11 cellular contexts compared by ENCODE assay signal in the genomic region with DNA sequence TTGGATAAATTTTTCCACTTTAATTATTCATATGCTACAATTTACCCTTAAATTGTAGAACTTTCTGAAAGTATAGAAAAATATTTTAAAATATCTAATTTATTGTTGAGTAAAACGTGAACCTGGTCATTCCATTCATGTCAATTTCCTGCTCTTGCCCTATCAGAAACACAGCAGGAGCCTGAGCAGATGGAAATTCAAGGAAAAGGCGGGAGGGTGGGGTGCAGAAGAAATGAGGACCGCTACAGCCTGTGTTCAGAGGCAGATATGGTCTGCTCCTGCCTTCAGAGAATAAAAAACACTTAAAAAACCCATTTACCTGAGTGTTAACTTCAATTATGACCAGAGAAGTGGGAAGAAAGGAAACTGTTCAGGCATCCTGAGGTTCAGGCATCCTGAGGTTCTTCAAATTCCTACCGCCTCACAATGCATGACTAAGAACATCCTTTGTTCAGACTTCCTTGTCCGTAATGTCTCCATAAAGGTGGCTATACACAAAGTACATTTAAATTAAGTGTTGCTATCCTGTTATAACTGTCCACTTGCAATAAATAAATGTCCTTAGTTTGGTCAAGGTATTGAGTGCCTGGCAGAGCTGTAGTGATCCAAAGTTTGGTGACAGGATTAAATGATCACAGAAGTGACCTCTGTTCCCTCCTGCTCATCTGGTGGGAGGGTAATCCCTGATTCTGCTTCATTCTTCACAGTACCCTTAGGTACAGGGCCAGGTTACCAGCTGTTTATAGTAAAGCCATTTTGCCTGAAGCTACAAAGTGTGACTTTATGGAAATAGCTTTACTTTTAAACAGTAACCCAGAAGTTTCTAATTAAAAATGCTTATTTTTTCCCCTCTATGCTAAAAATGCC.
DNase-seq lines count a peak whose midpoint lies in the region; ATAC-seq and TF ChIP-seq lines count a peak whose summit lies in the region.
"Had no signal": no experiment of that assay in that cellular context is flagged by ENCODE, and none has a peak within 500 bp of the region (broad histone marks: within the 10 kb centered on the region; RNA-seq: fewer than 3 reads in every experiment).

No MANE protein-coding gene starts in this region.

- no peak for DNase-seq in SK-N-SH
- DNase-seq in esophagus squamous epithelium (lab: John Stamatoyannopoulos, UW) = no peak
- DNase-seq in thyroid gland = no peak
- DNase-seq in activated effector memory CD4-positive, alpha-beta T cell treated with anti-CD3 and anti-CD28 coated beads, Interleukin-2, amount 50 U/mL, for 16 hours = no peak
- no peak for DNase-seq in foreskin melanocyte
- no peak for DNase-seq in erythroblast (lab: John Stamatoyannopoulos, UW)
- DNase-seq: amygdala; HFFc6; stimulated activated CD4-positive, alpha-beta T cell treated with anti-CD3 and anti-CD28 coated beads, Interleukin-4, amount 100 ng/mL, for 1 hour had no signal

- H3K9ac ChIP-seq in SK-N-SH = no peak overlapping the region

- CTCF ChIA-PET in SK-N-SH (lab: Yijun Ruan, JAX) = interaction anchor here (0.9 kb wide), 1 partner anchor 92 kb away, joined by 3 read pairs; no protein-coding TSS in a partner anchor

- POLR2A ChIA-PET in SK-N-SH (lab: Yijun Ruan, JAX) = interaction anchor here (0.6 kb wide), 1 partner anchor 92 kb away, joined by 4 read pairs; no protein-coding TSS in a partner anchor

- ATAC-seq in SK-N-SH treated with all-trans-retinoic acid at 6 μM for 48 hours = peak; percentile 30; the same call in 2 of the 3 replicates
- peak; percentile 48 for ATAC-seq in HG03378 (IDR thresholded peaks at IDR 0.05; ENCODE audit: unreplicated experiment)

- intact Hi-C loops in esophagus squamous epithelium (cut with DNase I) (no loop called here), thyroid gland (cut with DNase I) (no loop called here)

- TF ChIP-seq RAD21 in SK-N-SH (IDR thresholded peaks at IDR 0.05; ENCODE audit: low read length) = no peak

- H3K79me2 ChIP-seq in SK-N-SH (ENCODE audit: insufficient read depth) = no peaks in the 10 kb centered on the region

- H3K27me3 ChIP-seq in SK-N-SH (ENCODE audit: insufficient read depth) (no peaks in the 10 kb centered on the region), esophagus squamous epithelium (no peaks in the 10 kb centered on the region), thyroid gland (no peaks in the 10 kb centered on the region)

- no peaks in the 10 kb centered on the region for H4K20me1 ChIP-seq in SK-N-SH (ENCODE audit: insufficient read depth)

- H3K27ac ChIP-seq in SK-N-SH (ENCODE audit: low read depth in 2 of 2, low read length in 1 of 2) (no peak overlapping the region; a peak in 1 of 4 replicates), esophagus squamous epithelium (peak overlapping the region in 3 of 4 donors; percentile 40 to 52 (median 47)), thyroid gland (peak overlapping the region; percentile 20 to 75 (median 64))

- TF ChIP-seq CTCF in SK-N-SH (IDR thresholded peaks at IDR 0.05) (no peak), esophagus squamous epithelium (IDR thresholded peaks at IDR 0.05) (no peak), thyroid gland (IDR thresholded peaks at IDR 0.05) (no peak)

- H3K36me3 ChIP-seq in SK-N-SH (replicated peaks in 1 of 2; ENCODE audit: control insufficient read depth in 1 of 2, insufficient read depth in 2 of 2, low read length in 1 of 2) (peaks cover 5 to 18% of the 10 kb centered on the region in 2 experiments), esophagus squamous epithelium (peaks cover 0 to 8% (median under 1%) of the 10 kb centered on the region in 3 donors), thyroid gland (no peaks in the 10 kb centered on the region)

- no peak overlapping the region for H3K4me2 ChIP-seq in SK-N-SH

- no peaks in the 10 kb centered on the region for H3F3A ChIP-seq in SK-N-SH (replicated peaks; ENCODE audit: insufficient read depth)

- H2AFZ ChIP-seq in SK-N-SH (ENCODE audit: low read depth) = no peak overlapping the region

- H3K9me2 ChIP-seq in SK-N-SH = no peaks in the 10 kb centered on the region

- H3K9me3 ChIP-seq in SK-N-SH = no peaks in the 10 kb centered on the region
- no peaks in the 10 kb centered on the region for H3K9me3 ChIP-seq in esophagus squamous epithelium
- H3K9me3 ChIP-seq in thyroid gland = no peaks in the 10 kb centered on the region

- H3K4me3 ChIP-seq in SK-N-SH (ENCODE audit: low read depth in 2 of 2, low read length in 1 of 2) (no peak overlapping the region), esophagus squamous epithelium (no peak overlapping the region), thyroid gland (replicated peaks in 1 of 3) (no peak overlapping the region)

- TF ChIP-seq EP300 in SK-N-SH (IDR thresholded peaks at IDR 0.05; ENCODE audit: borderline replicate concordance in 1 of 2, low read depth in 1 of 2, low read length in 1 of 2) = no peak

- TF ChIP-seq POLR2A in esophagus squamous epithelium (IDR thresholded peaks at IDR 0.05) = no peak
- no peak for TF ChIP-seq POLR2A in thyroid gland (IDR thresholded peaks at IDR 0.05)
- TF ChIP-seq POLR2A in erythroblast (IDR thresholded peaks at IDR 0.05; ENCODE audit: low read length) = no peak

- 93% methylated on average over 5 of the region's 5 CpGs for WGBS in SK-N-SH (ENCODE audit: low lambda C conversion rate)
- 81 to 86% methylated on average over 5 of the region's 5 CpGs for WGBS in esophagus squamous epithelium, 2 donors
- WGBS in thyroid gland, 2 donors = 55 to 60% methylated on average over 5 of the region's 5 CpGs

- peaks cover 0 to 9% of the 10 kb centered on the region in 2 experiments; a peak in 2 of 4 replicates for H3K4me1 ChIP-seq in SK-N-SH (ENCODE audit: control insufficient read depth in 1 of 2, insufficient read depth in 2 of 2, low read depth in 1 of 2, low read length in 1 of 2)
- peaks cover 0 to 21% (median 0%) of the 10 kb centered on the region in 3 donors for H3K4me1 ChIP-seq in esophagus squamous epithelium
- H3K4me1 ChIP-seq in thyroid gland = peaks cover 14 to 17% of the 10 kb centered on the region in 2 donors

TF ChIP-seq in SK-N-SH treated with all-trans-retinoic acid at 6 μM for 48 hours, 23 proteins besides CTCF, POLR2A, EP300 and RAD21 (continues in another document):
- no peak for TF ChIP-seq CREB5 (CRISPR knock-in tag; IDR thresholded peaks at IDR 0.05; ENCODE audit: low read depth)
- TF ChIP-seq, protein P1, sequence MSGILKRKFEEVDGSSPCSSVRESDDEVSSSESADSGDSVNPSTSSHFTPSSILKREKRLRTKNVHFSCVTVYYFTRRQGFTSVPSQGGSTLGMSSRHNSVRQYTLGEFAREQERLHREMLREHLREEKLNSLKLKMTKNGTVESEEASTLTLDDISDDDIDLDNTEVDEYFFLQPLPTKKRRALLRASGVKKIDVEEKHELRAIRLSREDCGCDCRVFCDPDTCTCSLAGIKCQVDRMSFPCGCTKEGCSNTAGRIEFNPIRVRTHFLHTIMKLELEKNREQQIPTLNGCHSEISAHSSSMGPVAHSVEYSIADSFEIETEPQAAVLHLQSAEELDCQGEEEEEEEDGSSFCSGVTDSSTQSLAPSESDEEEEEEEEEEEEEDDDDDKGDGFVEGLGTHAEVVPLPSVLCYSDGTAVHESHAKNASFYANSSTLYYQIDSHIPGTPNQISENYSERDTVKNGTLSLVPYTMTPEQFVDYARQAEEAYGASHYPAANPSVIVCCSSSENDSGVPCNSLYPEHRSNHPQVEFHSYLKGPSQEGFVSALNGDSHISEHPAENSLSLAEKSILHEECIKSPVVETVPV (CRISPR knock-in tag; IDR thresholded peaks at IDR 0.05) = no peak

TF ChIP-seq in SK-N-SH, 30 proteins besides CTCF, POLR2A, EP300 and RAD21:
- TF ChIP-seq TAF1 (IDR thresholded peaks at IDR 0.05; ENCODE audit: borderline replicate concordance, low read depth, low read length) (no peak), EZH2phosphoT487 (IDR thresholded peaks at IDR 0.05; ENCODE audit: borderline replicate concordance, low read depth) (no peak)
- TF ChIP-seq, protein P2, sequence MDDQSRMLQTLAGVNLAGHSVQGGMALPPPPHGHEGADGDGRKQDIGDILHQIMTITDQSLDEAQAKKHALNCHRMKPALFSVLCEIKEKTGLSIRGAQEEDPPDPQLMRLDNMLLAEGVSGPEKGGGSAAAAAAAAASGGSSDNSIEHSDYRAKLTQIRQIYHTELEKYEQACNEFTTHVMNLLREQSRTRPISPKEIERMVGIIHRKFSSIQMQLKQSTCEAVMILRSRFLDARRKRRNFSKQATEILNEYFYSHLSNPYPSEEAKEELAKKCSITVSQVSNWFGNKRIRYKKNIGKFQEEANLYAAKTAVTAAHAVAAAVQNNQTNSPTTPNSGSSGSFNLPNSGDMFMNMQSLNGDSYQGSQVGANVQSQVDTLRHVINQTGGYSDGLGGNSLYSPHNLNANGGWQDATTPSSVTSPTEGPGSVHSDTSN (IDR thresholded peaks at IDR 0.05) = no peak

Comparison
In these comparisons a context has a peak if more than half of its experiments do, and no peak if none do; other contexts are left out.
1. H3K27ac ChIP-seq: peak in esophagus squamous epithelium (3 of 4) and thyroid gland (3 of 3); none in SK-N-SH (0 of 2).